ENCODE assay signal across 22 cellular contexts in genomic region chr11:119714189-119714588, GRCh38. TPM values are rescaled to one million over a fixed set of nuclear protein-coding genes. Genes with fewer than 3 reads are reported as not detected.
DNase-seq lines count a peak whose midpoint lies in the region; ATAC-seq, FAIRE-seq and TF ChIP-seq lines count a peak whose summit lies in the region.
"Had no signal": no experiment of that assay in that cellular context is flagged by ENCODE, and none has a peak within 500 bp of the region (broad histone marks: within the 10 kb centered on the region; RNA-seq: fewer than 3 reads in every experiment).

No MANE protein-coding gene starts in this region.

- no peaks in the 10 kb centered on the region for H3K79me2 ChIP-seq in HepG2 (ENCODE audit: insufficient read depth, low read length)
- no peaks in the 10 kb centered on the region for H3K79me2 ChIP-seq in trophoblast cell (ENCODE audit: control insufficient read depth, insufficient read depth, low read length, poor library complexity)

- TF ChIP-seq RAD21 in HepG2 (CRISPR knock-in tag; IDR thresholded peaks at IDR 0.05), result no peak

- no peak overlapping the region for H3K9ac ChIP-seq in HepG2 (ENCODE audit: insufficient read depth, low read depth, low read length)
- H3K9ac ChIP-seq in trophoblast cell (ENCODE audit: low read length), result no peak overlapping the region
- H3K9ac ChIP-seq: SK-N-SH had no signal

- peak overlapping the region; percentile 3 for H3K4me3 Mint-ChIP-seq in Caco-2 (ENCODE audit: unreplicated experiment)
- H3K4me3 Mint-ChIP-seq: B cell; CD4-positive, CD25-positive, alpha-beta regulatory T cell had no signal

- peak overlapping the region; percentile 68 for H3K27ac ChIP-seq in RWPE1
- no peak overlapping the region for H3K27ac ChIP-seq in HepG2 (ENCODE audit: extremely low read length, insufficient read depth, low read length)
- no peak overlapping the region for H3K27ac ChIP-seq in trophoblast cell (ENCODE audit: low read depth, low read length)
- H3K27ac ChIP-seq: PC-9 had no signal

- H3K27me3 ChIP-seq in Caco-2 (replicated peaks; ENCODE audit: control insufficient read depth, insufficient read depth, low read length), result no peaks in the 10 kb centered on the region
- H3K27me3 ChIP-seq in HepG2 (ENCODE audit: control insufficient read depth in 1 of 2, insufficient read depth in 2 of 2, low read length in 2 of 2), result no peaks in the 10 kb centered on the region
- no peaks in the 10 kb centered on the region for H3K27me3 ChIP-seq in trophoblast cell (ENCODE audit: insufficient read depth, low read length)

- BruUV-seq in Caco-2 (replicated peaks; lab: Mats Ljungman, UMichigan) (no TSS peak), HepG2 (replicated peaks; lab: Mats Ljungman, UMichigan) (no TSS peak)

- no peak overlapping the region for H3K14ac ChIP-seq in trophoblast cell (ENCODE audit: low read length)

- peaks cover 5% of the 10 kb centered on the region for H3K36me3 Mint-ChIP-seq in Caco-2 (ENCODE audit: insufficient read depth, unreplicated experiment)
- H3K36me3 Mint-ChIP-seq: CD4-positive, CD25-positive, alpha-beta regulatory T cell had no signal

- intact Hi-C loops in Caco-2 (cut with micrococcal nuclease; ENCODE audit: unreplicated experiment), result loop anchor here (5.0 kb wide), 1 partner anchor 47 kb away; no protein-coding TSS in a partner anchor
- intact Hi-C loops in HepG2 (cut with micrococcal nuclease; ENCODE audit: unreplicated experiment), result no loop called here

- no peak overlapping the region for H2BK120ac ChIP-seq in trophoblast cell (ENCODE audit: insufficient read depth, low read length, poor library complexity)

- no peak overlapping the region for H2AK5ac ChIP-seq in trophoblast cell (ENCODE audit: low read length)

- no peaks in the 10 kb centered on the region for H3K9me3 Mint-ChIP-seq in Caco-2 (ENCODE audit: unreplicated experiment)

- H3K4me3 ChIP-seq in Caco-2 (ENCODE audit: low read depth, low read length), result no peak overlapping the region
- H3K4me3 ChIP-seq in HepG2 (replicated peaks in 1 of 3; ENCODE audit: insufficient read depth in 1 of 3, low read depth in 2 of 3, low read length in 3 of 3), result no peak overlapping the region
- H3K4me3 ChIP-seq in trophoblast cell (ENCODE audit: low read depth, low read length), result no peak overlapping the region
- H3K4me3 ChIP-seq: K562, PC-9 had no signal

- ATAC-seq in HepG2 (no peak), GM19467 (IDR thresholded peaks at IDR 0.05; ENCODE audit: unreplicated experiment) (no peak), GM21390 (IDR thresholded peaks at IDR 0.05; ENCODE audit: unreplicated experiment) (no peak)
- ATAC-seq: K562 had no signal

- no peaks in the 10 kb centered on the region for H4K20me1 ChIP-seq in HepG2 (ENCODE audit: insufficient read depth, low read length)

- H3K4me1 Mint-ChIP-seq in Caco-2 (ENCODE audit: low read depth, unreplicated experiment), result peaks cover 68% of the 10 kb centered on the region
- H3K4me1 Mint-ChIP-seq: B cell; CD4-positive, CD25-positive, alpha-beta regulatory T cell had no signal

- H3K27me3 Mint-ChIP-seq in Caco-2 (ENCODE audit: insufficient read depth, unreplicated experiment), result no peaks in the 10 kb centered on the region

- H4K8ac ChIP-seq in trophoblast cell (ENCODE audit: low read depth, low read length), result no peak overlapping the region

- H3K79me1 ChIP-seq in trophoblast cell (ENCODE audit: low read length), result no peaks in the 10 kb centered on the region

- DNase-seq in Caco-2 (no peak), RWPE1 (ENCODE audit: low spot score) (no peak), HepG2 (ENCODE audit: low spot score) (no peak), trophoblast cell (no peak)
- no peak for DNase-seq in activated CD8-positive, alpha-beta memory T cell treated with anti-CD3 and anti-CD28 coated beads, Interleukin-2, amount 50 U/mL, for 48 hours
- DNase-seq: CD4-positive, CD25-positive, alpha-beta regulatory T cell; DMS79; GOT3; NCI-H1092; NCI-H1436 treated with DMSO at 0.1 percent for 48 hours; NCI-H2029; NCI-H226; NCI-H510A treated with DMSO at 0.1 percent for 48 hours; NCI-H748 treated with DMSO at 0.1 percent for 48 hours; PC-9; SIG-M5; SK-N-SH had no signal

- no peak overlapping the region for H2BK5ac ChIP-seq in trophoblast cell (ENCODE audit: low read depth, low read length, poor library complexity)

- no peaks in the 10 kb centered on the region for H3K36me3 ChIP-seq in Caco-2 (ENCODE audit: control insufficient read depth, insufficient read depth, low read length)
- no peaks in the 10 kb centered on the region for H3K36me3 ChIP-seq in HepG2 (replicated peaks in 1 of 2; ENCODE audit: control insufficient read depth in 1 of 2, insufficient read depth in 2 of 2, low read length in 2 of 2)
- no peaks in the 10 kb centered on the region for H3K36me3 ChIP-seq in trophoblast cell (ENCODE audit: control insufficient read depth in 1 of 2, insufficient read depth in 2 of 2, low read length in 2 of 2)

- peaks cover 82% of the 10 kb centered on the region for H3K4me1 ChIP-seq in Caco-2
- H3K4me1 ChIP-seq in HepG2 (ENCODE audit: insufficient read depth, low read length), result peaks cover 85% of the 10 kb centered on the region
- peaks cover 2 to 8% of the 10 kb centered on the region in 2 experiments for H3K4me1 ChIP-seq in trophoblast cell (ENCODE audit: control insufficient read depth in 1 of 2, insufficient read depth in 2 of 2, low read length in 2 of 2)

- no peak overlapping the region for H4K12ac ChIP-seq in trophoblast cell (ENCODE audit: low read depth, low read length)

- H2BK12ac ChIP-seq in trophoblast cell (ENCODE audit: low read length), result no peak overlapping the region

- CTCF ChIA-PET in Caco-2 (lab: Charles Lee) (interaction anchor here (1.2 to 2.3 kb wide), 2 partner anchors 15 to 28 kb away, joined by 3 to 12 read pairs; partner anchors contain the start of gene NECTIN1), RWPE1 (lab: Yijun Ruan, JAX) (interaction anchor here (1.5 kb wide), 1 partner anchor 16 kb away, joined by 6 read pairs; no protein-coding TSS in a partner anchor), HepG2 (lab: Yijun Ruan, JAX; ENCODE audit: low intra/inter-chr PET ratio, low total read pairs) (no interaction called here)

- H3K9me3 ChIP-seq in Caco-2 (no peaks in the 10 kb centered on the region), HepG2 (ENCODE audit: low read length) (no peaks in the 10 kb centered on the region), trophoblast cell (ENCODE audit: insufficient read depth, low read depth, low read length) (no peaks in the 10 kb centered on the region)
- H3K9me3 ChIP-seq: SK-N-SH had no signal

- TF ChIP-seq EP300 in HepG2 (IDR thresholded peaks at IDR 0.05; ENCODE audit: low read depth in 2 of 2, low read length in 2 of 2), result no peak
- no peak for TF ChIP-seq EP300 in HepG2 (CRISPR knock-in tag; IDR thresholded peaks at IDR 0.05; ENCODE audit: borderline replicate concordance)

- in situ Hi-C loops in HepG2 (cut with HindIII; ENCODE audit: extremely low pct_ligation_motif_present, low pct_unique_long_range_greater_than_20kb), result no loop called here

- no peak for TF ChIP-seq POLR2A in HepG2 (IDR thresholded peaks at IDR 0.05; ENCODE audit: insufficient read depth in 1 of 2, low read depth in 2 of 2, low read length in 2 of 2)

- H3K27ac Mint-ChIP-seq in Caco-2 (ENCODE audit: unreplicated experiment), result peak overlapping the region; percentile 17
- H3K27ac Mint-ChIP-seq: B cell had no signal

- FAIRE-seq in HepG2 (lab: Jason Lieb, UNC), result no peak
- FAIRE-seq: A204.1, K562 had no signal

- TF ChIP-seq CTCF in Caco-2 (IDR thresholded peaks at IDR 0.05; ENCODE audit: insufficient read depth in 1 of 2, low read depth in 1 of 2, low read length in 1 of 2, severe bottlenecking in 1 of 2, unreplicated experiment in 1 of 2) (no peak), RWPE1 (conservative IDR thresholded peaks at IDR 0.05; ENCODE audit: low read depth) (no peak), HepG2 (CRISPR knock-in tag; IDR thresholded peaks at IDR 0.05) (no peak)

- no peak overlapping the region for H3K4me2 ChIP-seq in HepG2 (ENCODE audit: low read depth, low read length)
- H3K4me2 ChIP-seq in trophoblast cell (ENCODE audit: low read length), result no peak overlapping the region
- H3K4me2 ChIP-seq: PC-9, SK-N-SH had no signal

- POLR2A ChIA-PET in Caco-2 (lab: Charles Lee), result interaction anchor here (1.2 kb wide), 1 partner anchor 15 kb away, joined by 6 read pairs; the partner anchor contains the start of gene NECTIN1
- POLR2A ChIA-PET in RWPE1 (lab: Yijun Ruan, JAX; ENCODE audit: low non-redundant PET), result no interaction called here
- POLR2A ChIA-PET in HepG2 (lab: Yijun Ruan, JAX), result interaction anchor here (1.2 kb wide), 3 partner anchors 13 to 50 kb away, joined by 3 to 11 read pairs (median 5); partner anchors contain the start of gene NECTIN1

- peak overlapping the region; percentile 39 for H3K4ac ChIP-seq in trophoblast cell (ENCODE audit: low read depth, low read length)

- H3K23ac ChIP-seq in trophoblast cell (ENCODE audit: low read length), result no peak overlapping the region

- H4K91ac ChIP-seq in trophoblast cell (ENCODE audit: low read depth, low read length), result no peak overlapping the region

- H2AFZ ChIP-seq in HepG2 (ENCODE audit: low read length) (no peak overlapping the region), trophoblast cell (ENCODE audit: insufficient read depth, low read length, poor library complexity) (no peak overlapping the region)
- H2AFZ ChIP-seq: PC-9 had no signal

- WGBS in HepG2 (ENCODE audit: low lambda C conversion rate), result 89% methylated on average over 4 of the region's 8 CpGs
- no CpG with 5 or more reads among the region's 8 CpGs for WGBS in trophoblast cell (ENCODE audit: extremely low coverage, insufficient coverage, insufficient read length)

- H3K18ac ChIP-seq in trophoblast cell (ENCODE audit: low read length), result no peak overlapping the region

RNA-seq across cellular contexts. Expression of gene NECTIN1, which starts 14.8 kb away (rescaled TPM):
- total RNA-seq in Caco-2 (2022), result 60.1 and 63.6 TPM in 2 replicates
- 4.1 and 7.3 TPM in 2 replicates for total RNA-seq in HepG2 (2016; rRNA removed; fragmentation: Illumina TruSeq; extraction: Trizol)
- total RNA-seq in HepG2 (2016; cell fraction: cytosol; rRNA removed; fragmentation: Illumina TruSeq; extraction: Trizol; ENCODE audit: low read depth), result 1.8 and 2.9 TPM in 2 replicates
- 4.3 and 5.3 TPM in 2 replicates for total RNA-seq in HepG2 (2016; cell fraction: insoluble cytoplasmic fraction; rRNA removed; fragmentation: Illumina TruSeq; extraction: Trizol)
- 5.3 and 6.4 TPM in 2 replicates for total RNA-seq in HepG2 (2016; cell fraction: membrane; rRNA removed; fragmentation: Illumina TruSeq; extraction: Trizol)
- total RNA-seq in HepG2 (2016; cell fraction: nucleus; rRNA removed; fragmentation: Illumina TruSeq; extraction: Trizol), result 5.4 and 6.5 TPM in 2 replicates
- 3.9 and 4.7 TPM in 2 replicates for polyA plus RNA-seq in HepG2 (2011; rRNA removed)
- 2.3 and 2.9 TPM in 2 replicates for polyA plus RNA-seq in HepG2 (2011; cell fraction: cytosol; rRNA removed)
- 3.6 and 4.2 TPM in 2 replicates for polyA plus RNA-seq in HepG2 (2011; cell fraction: nucleus; rRNA removed)
- polyA plus RNA-seq in HepG2 (2012), result 3.3 and 4.2 TPM in 2 replicates
- polyA plus RNA-seq in HepG2 (2016; cell fraction: cytosol; fragmentation: Illumina TruSeq; extraction: Trizol; ENCODE audit: low read depth), result 1.8 and 1.9 TPM in 2 replicates
- 4.9 and 6.0 TPM in 2 replicates for polyA plus RNA-seq in HepG2 (2016; cell fraction: insoluble cytoplasmic fraction; fragmentation: Illumina TruSeq; extraction: Trizol; ENCODE audit: low read depth)
- 4.1 and 4.8 TPM in 2 replicates for polyA plus RNA-seq in HepG2 (2016; cell fraction: membrane; fragmentation: Illumina TruSeq; extraction: Trizol; ENCODE audit: low read depth)
- polyA plus RNA-seq in HepG2 (2016; cell fraction: nucleus; fragmentation: Illumina TruSeq; extraction: Trizol; ENCODE audit: insufficient read depth, low read depth), result 9.3 and 9.9 TPM in 2 replicates
- 4.1 and 6.6 TPM in 2 replicates for polyA minus RNA-seq in HepG2 (2011; rRNA and poly(A)+ RNA removed; ENCODE audit: low replicate concordance)
- 3.0 and 4.1 TPM in 2 replicates for polyA minus RNA-seq in HepG2 (2011; cell fraction: cytosol; rRNA and poly(A)+ RNA removed)
- polyA minus RNA-seq in HepG2 (2011; cell fraction: nucleus; rRNA and poly(A)+ RNA removed), result 6.1 and 6.6 TPM in 2 replicates
- 16.6 and 16.8 TPM in 2 replicates for polyA plus RNA-seq in trophoblast cell (2013)
